Comparison of ENCODE assay signal across 33 cellular contexts in the genomic region with DNA sequence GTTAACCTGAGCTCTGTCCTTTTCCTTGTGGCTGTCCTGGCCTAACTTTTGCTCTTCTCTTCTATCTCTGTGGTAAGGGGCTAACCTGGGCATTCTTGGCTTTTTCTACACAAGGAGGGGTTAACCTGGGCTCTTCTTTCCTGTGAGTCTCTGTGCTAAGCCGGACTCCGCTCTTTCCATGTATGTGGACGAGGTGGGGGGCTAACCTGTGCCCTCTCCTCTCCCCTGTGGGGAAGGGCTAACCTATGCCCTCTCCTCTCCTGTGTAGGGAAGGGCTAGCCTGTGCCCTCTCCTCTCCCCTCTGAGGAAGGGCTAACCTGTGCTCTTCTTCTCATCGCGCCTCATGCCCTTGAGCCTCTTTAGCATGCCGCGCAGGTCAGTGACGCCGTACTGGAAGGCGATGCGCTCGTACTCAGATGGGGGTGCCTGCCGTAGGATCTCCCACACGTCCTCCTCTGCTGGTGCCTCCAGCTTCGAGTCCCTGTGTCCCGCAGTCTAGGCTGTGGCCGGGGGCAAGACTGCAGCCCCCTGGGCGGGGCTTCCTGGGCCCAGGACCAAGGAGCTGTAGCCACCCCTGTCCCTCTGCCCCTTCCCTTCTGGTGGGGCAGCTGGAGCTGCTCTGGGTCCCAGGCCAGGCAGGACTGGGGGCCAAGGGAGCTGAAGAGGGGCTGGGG. TPM values are rescaled to one million over a fixed set of nuclear protein-coding genes. Genes with fewer than 3 reads are reported as not detected.
"Had no signal": no experiment of that assay in that cellular context is flagged by ENCODE, and none has a peak within 500 bp of the region (broad histone marks: within the 10 kb centered on the region; RNA-seq: fewer than 3 reads in every experiment).

No MANE protein-coding gene starts in this region.

- H3K36me3 ChIP-seq: ascending aorta, esophagus squamous epithelium, sigmoid colon, stomach, thyroid gland, upper lobe of left lung had no signal

- H3K27me3 ChIP-seq: ascending aorta, cardiac muscle cell, sigmoid colon, stomach, thyroid gland, upper lobe of left lung had no signal

- H3K4me3 Mint-ChIP-seq: activated T-cell treated with anti-CD3 and anti-CD28 coated beads, Interleukin-2, amount 50 U/mL, for 72 hours; brain; immature natural killer cell; natural killer cell; stimulated activated memory B cell treated with anti-CD40 and anti-IgM and Interleukin-4, amounts not matched to agents 10 μg/mL and 1 μg/mL and 100 μg/mL, for 72 hours; T-helper 1 cell treated with Interleukin-12 subunit alpha and Interleukin-12 subunit beta and Interleukin-4 antibody, amounts not matched to agents 30 μg/mL and 1 μg/mL, for 36 hours had no signal

- H3K4me3 ChIP-seq: ascending aorta, cardiac muscle cell, esophagus squamous epithelium, lung, sigmoid colon, stomach, thyroid gland, upper lobe of left lung had no signal

- H3K27ac ChIP-seq: ascending aorta, esophagus squamous epithelium, sigmoid colon, stomach, thyroid gland, upper lobe of left lung, VCaP had no signal

- H3K27ac Mint-ChIP-seq: activated naive CD4-positive, alpha-beta T cell treated with anti-CD3 and anti-CD28 coated beads, Interleukin-2, amount 50 U/mL, for 72 hours; activated T-cell treated with anti-CD3 and anti-CD28 coated beads, Interleukin-2, amount 50 U/mL, for 72 hours; brain; immature natural killer cell; natural killer cell; stimulated activated memory B cell treated with anti-CD40 and anti-IgM and Interleukin-4, amounts not matched to agents 10 μg/mL and 1 μg/mL and 100 μg/mL, for 72 hours; T-helper 1 cell treated with Interleukin-12 subunit alpha and Interleukin-12 subunit beta and Interleukin-4 antibody, amounts not matched to agents 30 μg/mL and 1 μg/mL, for 36 hours had no signal

- H3K4me1 Mint-ChIP-seq: brain; immature natural killer cell; natural killer cell; stimulated activated memory B cell treated with anti-CD40 and anti-IgM and Interleukin-4, amounts not matched to agents 10 μg/mL and 1 μg/mL and 100 μg/mL, for 72 hours had no signal

- H3K4me1 ChIP-seq: ascending aorta, esophagus squamous epithelium, sigmoid colon, stomach, thyroid gland, upper lobe of left lung had no signal

- H3K36me3 Mint-ChIP-seq: activated naive CD4-positive, alpha-beta T cell treated with anti-CD3 and anti-CD28 coated beads, Interleukin-2, amount 50 U/mL, for 72 hours; brain; immature natural killer cell; natural killer cell; stimulated activated memory B cell treated with anti-CD40 and anti-IgM and Interleukin-4, amounts not matched to agents 10 μg/mL and 1 μg/mL and 100 μg/mL, for 72 hours had no signal

- H3K27me3 Mint-ChIP-seq: stimulated activated memory B cell treated with anti-CD40 and anti-IgM and Interleukin-4, amounts not matched to agents 10 μg/mL and 1 μg/mL and 100 μg/mL, for 72 hours had no signal

- H3K9me3 Mint-ChIP-seq: activated naive CD4-positive, alpha-beta T cell treated with anti-CD3 and anti-CD28 coated beads, Interleukin-2, amount 50 U/mL, for 72 hours; activated T-cell treated with anti-CD3 and anti-CD28 coated beads, Interleukin-2, amount 50 U/mL, for 72 hours; brain; immature natural killer cell; natural killer cell; stimulated activated memory B cell treated with anti-CD40 and anti-IgM and Interleukin-4, amounts not matched to agents 10 μg/mL and 1 μg/mL and 100 μg/mL, for 72 hours; T-helper 1 cell treated with Interleukin-12 subunit alpha and Interleukin-12 subunit beta and Interleukin-4 antibody, amounts not matched to agents 30 μg/mL and 1 μg/mL, for 36 hours had no signal

- DNase-seq: activated CD4-positive, alpha-beta T cell treated with anti-CD3 and anti-CD28 coated beads for 4 hours; activated CD4-positive, alpha-beta T cell treated with anti-CD3 and anti-CD28 coated beads, Interleukin-2, amount 50 U/mL, for 4 hours; activated naive CD4-positive, alpha-beta T cell; activated T-cell treated with anti-CD3 and anti-CD28 coated beads for 4 hours; activated T-cell treated with anti-CD3 and anti-CD28 coated beads, Interleukin-2, amount 50 U/mL, for 72 hours; esophagus squamous epithelium; foreskin melanocyte; glutamatergic neuron; hippocampal formation; immature natural killer cell; mesendoderm; natural killer cell; sigmoid colon; small intestine; stimulated activated CD4-positive, alpha-beta T cell treated with anti-CD3 and anti-CD28 coated beads, Interleukin-4, amount 100 ng/mL, for 4 hours; stimulated activated CD8-positive, alpha-beta memory T cell treated with anti-CD3 and anti-CD28 coated beads, Interleukin-4, amount 100 ng/mL, for 48 hours; stomach; SW 1271; T-helper 9 cell; thyroid gland had no signal

- H3K9me3 ChIP-seq: ascending aorta, esophagus squamous epithelium, sigmoid colon, stomach, thyroid gland, upper lobe of left lung had no signal

RNA-seq across cellular contexts. Expression of a gene that starts 6.5 kb away (rescaled TPM):
- total RNA-seq: activated naive CD4-positive, alpha-beta T cell treated with anti-CD3 and anti-CD28 coated beads, Interleukin-2, amount 50 U/mL, for 72 hours; activated T-cell treated with anti-CD3 and anti-CD28 coated beads, Interleukin-2, amount 50 U/mL, for 72 hours; ascending aorta; chondrocyte; kidney epithelial cell; osteocyte; renal cortical epithelial cell; sigmoid colon; thyroid gland had no signal
- polyA plus RNA-seq: immature natural killer cell had no signal

RNA-seq across cellular contexts. Expression of a gene that starts 32.3 kb away (rescaled TPM):
- total RNA-seq: cardiac muscle cell, chondrocyte, kidney epithelial cell, osteocyte, renal cortical epithelial cell had no signal
